12 cellular contexts compared by ENCODE assay signal in genomic region chr15:90161946-90162345, GRCh38. TPM values are rescaled to one million over a fixed set of nuclear protein-coding genes. Genes with fewer than 3 reads are reported as not detected.
DNase-seq lines count a peak whose midpoint lies in the region; ATAC-seq, FAIRE-seq and TF ChIP-seq lines count a peak whose summit lies in the region.
"Had no signal": no experiment of that assay in that cellular context is flagged by ENCODE, and none has a peak within 500 bp of the region (broad histone marks: within the 10 kb centered on the region; RNA-seq: fewer than 3 reads in every experiment).

No MANE protein-coding gene starts in this region.

- TF ChIP-seq CTCF in coronary artery (IDR thresholded peaks at IDR 0.05) (no peak), gastrocnemius medialis (IDR thresholded peaks at IDR 0.05 in 4 of 5, conservative IDR thresholded peaks at IDR 0.05 in 1 of 5) (no peak)

- TF ChIP-seq POLR2A in GM12892 (IDR thresholded peaks at IDR 0.05; ENCODE audit: low read depth, low read length) (no peak), gastrocnemius medialis (IDR thresholded peaks at IDR 0.05) (no peak)

- H3K4me3 ChIP-seq in Karpas-422 (ENCODE audit: low read length) (no peak overlapping the region), coronary artery (no peak overlapping the region), gastrocnemius medialis (no peak overlapping the region)
- H3K4me3 ChIP-seq: thoracic aorta had no signal

- no peak overlapping the region for H3K27ac ChIP-seq in Karpas-422 (ENCODE audit: low read length)
- no peak overlapping the region for H3K27ac ChIP-seq in coronary artery
- no peak overlapping the region for H3K27ac ChIP-seq in gastrocnemius medialis
- H3K27ac ChIP-seq: thoracic aorta had no signal

- no peaks in the 10 kb centered on the region for H3K79me2 ChIP-seq in Karpas-422 (ENCODE audit: low read length)

- ATAC-seq in GM21737 (IDR thresholded peaks at IDR 0.05; ENCODE audit: unreplicated experiment) (peak; percentile 51), left colon (peak; percentile 8), gastrocnemius medialis (no peak)
- ATAC-seq: Right ventricle myocardium inferior had no signal

- DNase-seq in GM12892 (ENCODE audit: insufficient read length) (no peak), Karpas-422 (peak; percentile 46), left colon (peak in 1 of 2 donors; percentile 49), COLO668 (lab: John Stamatoyannopoulos, UW; ENCODE audit: unreplicated experiment) (no peak), coronary artery (ENCODE audit: low spot score) (no peak), gastrocnemius medialis (no peak)
- DNase-seq in stimulated activated naive CD4-positive, alpha-beta T cell treated with Interleukin-2 at 50 U/mL for 16 hours (lab: John Stamatoyannopoulos, UW), result no peak
- DNase-seq: activated naive CD4-positive, alpha-beta T cell treated with anti-CD3 and anti-CD28 coated beads, Interleukin-2, amount 10 ng/mL, durations not matched to agents 7 days and 5 days; DMS153 had no signal

- H3K9me3 ChIP-seq in Karpas-422 (ENCODE audit: low read length), result no peaks in the 10 kb centered on the region
- no peaks in the 10 kb centered on the region for H3K9me3 ChIP-seq in gastrocnemius medialis
- H3K9me3 ChIP-seq: thoracic aorta had no signal

- intact Hi-C loops in left colon (cut with DNase I, micrococcal nuclease) (no loop called here), gastrocnemius medialis (cut with DNase I; ENCODE audit: low total_unique reads) (no loop called here)

- H3K9ac ChIP-seq in Karpas-422 (ENCODE audit: low read length), result no peak overlapping the region

- no peaks in the 10 kb centered on the region for H4K20me1 ChIP-seq in Karpas-422 (ENCODE audit: insufficient read depth, low read depth, low read length)

- FAIRE-seq in GM12892 (lab: Jason Lieb, UNC), result peak; percentile 33

- H3K9me2 ChIP-seq in Karpas-422 (replicated peaks; ENCODE audit: insufficient read depth, low read length), result no peaks in the 10 kb centered on the region

- no peak overlapping the region for H2AFZ ChIP-seq in Karpas-422 (ENCODE audit: low read length)

- H3K4me1 ChIP-seq in Karpas-422 (ENCODE audit: low read length), result peaks cover 19% of the 10 kb centered on the region
- H3K4me1 ChIP-seq in gastrocnemius medialis, result peaks cover 7 to 8% of the 10 kb centered on the region in 2 donors

- in situ Hi-C loops in gastrocnemius medialis (cut with MboI; ENCODE audit: low sequenced_read_pairs in 4 of 4), result loop anchor here in 1 of 4 donors (5.0 kb wide), 1 partner anchor 55 kb away; no protein-coding TSS in a partner anchor

- H3K4me2 ChIP-seq in Karpas-422 (ENCODE audit: low read depth, low read length, poor library complexity, severe bottlenecking), result no peak overlapping the region

- no peaks in the 10 kb centered on the region for H3K27me3 ChIP-seq in Karpas-422 (ENCODE audit: low read length)
- H3K27me3 ChIP-seq in gastrocnemius medialis, result no peaks in the 10 kb centered on the region

- H3K36me3 ChIP-seq in Karpas-422 (ENCODE audit: insufficient read depth, low read length) (no peaks in the 10 kb centered on the region), gastrocnemius medialis (no peaks in the 10 kb centered on the region)
- H3K36me3 ChIP-seq: thoracic aorta had no signal

RNA-seq across cellular contexts. Expression of gene SEMA4B, which starts 39.2 kb away (rescaled TPM):
- 7.3 TPM for polyA plus RNA-seq in GM12892 (2012; ENCODE audit: missing spikeins)
- 40.4 and 65.1 TPM in 2 replicates for total RNA-seq in Karpas-422 (2014; rRNA removed; shearing (Covaris generic); ENCODE audit: low replicate concordance)
- total RNA-seq in left colon (100 to 1,000 TPM in 1 of 2 donors, 10 to 100 TPM in 1; 97.2 to 165 TPM), gastrocnemius medialis (10 to 100 TPM in 1 of 4 donors, 1 to 10 TPM in 3; 2.1 to 12.1 (median 6.4) TPM)

RNA-seq across cellular contexts. Expression of gene IDH2, which starts 59.7 kb away (rescaled TPM):
- polyA plus RNA-seq in GM12892 (2012; ENCODE audit: missing spikeins), result 147 TPM
- 93.4 and 156 TPM in 2 replicates for total RNA-seq in Karpas-422 (2014; rRNA removed; shearing (Covaris generic); ENCODE audit: low replicate concordance)
- total RNA-seq in left colon (100 to 1,000 TPM; 110 to 185 TPM), gastrocnemius medialis (100 to 1,000 TPM; 349 to 547 (median 423) TPM)

Comparison
In these comparisons a context has a peak if more than half of its experiments do, and no peak if none do; other contexts are left out.
1. ATAC-seq: peak in GM21737 (single experiment) and left colon (single experiment); none in gastrocnemius medialis (0 of 2).